ENCODE assay signal across 12 cellular contexts in the genomic region with DNA sequence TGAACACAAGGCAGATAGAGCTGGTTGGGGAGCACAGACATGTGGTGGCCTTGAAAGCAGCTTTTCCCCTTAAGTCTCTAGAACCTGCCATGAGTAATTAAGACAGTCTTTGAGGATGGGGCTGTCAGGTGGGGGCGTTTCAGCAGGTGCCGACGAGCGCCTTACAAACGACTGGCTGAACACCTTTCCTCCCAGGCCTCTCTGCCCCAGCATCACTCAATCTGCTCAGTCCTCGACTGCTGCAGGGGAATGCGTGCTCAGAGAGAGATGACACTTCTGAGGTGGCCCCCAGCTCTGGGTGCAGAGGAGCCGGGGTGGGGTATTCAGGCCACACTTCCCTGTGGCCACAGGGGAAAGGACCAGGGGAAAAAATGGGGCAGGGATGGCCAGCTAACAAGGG. TPM values are rescaled to one million over a fixed set of nuclear protein-coding genes. Genes with fewer than 3 reads are reported as not detected.
DNase-seq lines count a peak whose midpoint lies in the region; ATAC-seq and TF ChIP-seq lines count a peak whose summit lies in the region.
"Had no signal": no experiment of that assay in that cellular context is flagged by ENCODE, and none has a peak within 500 bp of the region (broad histone marks: within the 10 kb centered on the region; RNA-seq: fewer than 3 reads in every experiment).

No MANE protein-coding gene starts in this region.

- peak overlapping the region; percentile 82 for H3K27ac ChIP-seq in epithelial cell of prostate
- peak overlapping the region; percentile 79 for H3K27ac ChIP-seq in osteoblast (ENCODE audit: low read depth, low read length)
- H3K27ac ChIP-seq in uterus, result peak overlapping the region; percentile 97 to 99

- H3K36me3 ChIP-seq in osteoblast (ENCODE audit: insufficient read depth, low read length) (peaks cover 66% of the 10 kb centered on the region), uterus (no peaks in the 10 kb centered on the region)

- peaks cover 48% of the 10 kb centered on the region for H4K20me1 ChIP-seq in osteoblast (ENCODE audit: insufficient read depth, low read length)

- H3K4me3 ChIP-seq in osteoblast (ENCODE audit: insufficient read depth, low read length) (peak overlapping the region; percentile 37), uterus (peak overlapping the region; percentile 56 to 70)

- peaks cover 31% of the 10 kb centered on the region for H3K4me1 ChIP-seq in osteoblast (ENCODE audit: insufficient read depth, low read length)
- no peaks in the 10 kb centered on the region for H3K4me1 ChIP-seq in uterus

- peaks cover 12% of the 10 kb centered on the region for H3K36me3 Mint-ChIP-seq in activated naive CD4-positive, alpha-beta T cell treated with anti-CD3 and anti-CD28 coated beads, Interleukin-2, amount 50 U/mL, for 24 hours
- peaks cover 0 to 14% of the 10 kb centered on the region in 2 donors for H3K36me3 Mint-ChIP-seq in activated naive CD4-positive, alpha-beta T cell treated with anti-CD3 and anti-CD28 coated beads, Interleukin-2, amount 50 U/mL, for 72 hours
- peaks cover 48% of the 10 kb centered on the region for H3K36me3 Mint-ChIP-seq in T-helper 2 cell treated with Interferon-gamma antibody and Interleukin-4, amounts not matched to agents 5 μg/mL and 100 μg/mL, for 36 hours (ENCODE audit: low read depth)
- peaks cover 41% of the 10 kb centered on the region for H3K36me3 Mint-ChIP-seq in activated CD8-positive, alpha-beta memory T cell treated with anti-CD3 and anti-CD28 coated beads, Interleukin-2, amount 10 ng/mL, durations not matched to agents 7 days and 5 days
- H3K36me3 Mint-ChIP-seq: activated naive CD8-positive, alpha-beta T cell had no signal

- intact Hi-C loops in uterus (cut with DNase I; ENCODE audit: low total_unique reads), result no loop called here

- no peak overlapping the region for H2AFZ ChIP-seq in osteoblast (ENCODE audit: low read length)

- peak overlapping the region; percentile 70 for H3K4me2 ChIP-seq in osteoblast (ENCODE audit: insufficient read depth, low read length)

- TF ChIP-seq CTCF in osteoblast (IDR thresholded peaks at IDR 0.05; ENCODE audit: extremely low read depth, low read depth, low read length) (no peak), uterus (IDR thresholded peaks at IDR 0.05) (no peak)

- ATAC-seq in activated naive CD4-positive, alpha-beta T cell treated with anti-CD3 and anti-CD28 coated beads, Interleukin-2, amount 50 U/mL, for 72 hours, result no peak
- no peak for ATAC-seq in GM21528 (IDR thresholded peaks at IDR 0.05; ENCODE audit: low FRiP score, unreplicated experiment)
- no peak for ATAC-seq in activated CD8-positive, alpha-beta memory T cell treated with anti-CD3 and anti-CD28 coated beads, Interleukin-2, amount 10 ng/mL, durations not matched to agents 7 days and 5 days

- H3K9me3 ChIP-seq in osteoblast (ENCODE audit: low read depth, low read length) (no peaks in the 10 kb centered on the region), uterus (no peaks in the 10 kb centered on the region)

- DNase-seq in activated naive CD4-positive, alpha-beta T cell treated with anti-CD3 and anti-CD28 coated beads, Interleukin-2, amount 50 U/mL, for 72 hours (ENCODE audit: low spot score in 2 of 2), result no peak
- DNase-seq in epithelial cell of prostate (ENCODE audit: low read depth, low spot score), result no peak
- no peak for DNase-seq in osteoblast (ENCODE audit: insufficient read length, low spot score, missing footprints)
- no peak for DNase-seq in uterus
- no peak for DNase-seq in T-helper 2 cell treated with Interferon-gamma antibody and Interleukin-4, amounts not matched to agents 5 μg/mL and 100 μg/mL, for 36 hours (ENCODE audit: low spot score)
- no peak for DNase-seq in activated CD8-positive, alpha-beta memory T cell treated with anti-CD3 and anti-CD28 coated beads, Interleukin-2, amount 10 ng/mL, durations not matched to agents 7 days and 5 days
- DNase-seq: 8988T, MV-4-11, NCI-H526 treated with DMSO at 0.1 percent for 48 hours had no signal

- H3K4me3 Mint-ChIP-seq in activated naive CD4-positive, alpha-beta T cell treated with anti-CD3 and anti-CD28 coated beads, Interleukin-2, amount 50 U/mL, for 24 hours, result no peak overlapping the region
- H3K4me3 Mint-ChIP-seq in T-helper 2 cell treated with Interferon-gamma antibody and Interleukin-4, amounts not matched to agents 5 μg/mL and 100 μg/mL, for 36 hours, result no peak overlapping the region
- H3K4me3 Mint-ChIP-seq in activated CD8-positive, alpha-beta memory T cell treated with anti-CD3 and anti-CD28 coated beads, Interleukin-2, amount 10 ng/mL, durations not matched to agents 7 days and 5 days, result no peak overlapping the region
- H3K4me3 Mint-ChIP-seq: activated naive CD8-positive, alpha-beta T cell had no signal

- H3K79me2 ChIP-seq in osteoblast (ENCODE audit: insufficient read depth, low read length), result peaks cover 73% of the 10 kb centered on the region

- H3K9me3 Mint-ChIP-seq in activated naive CD4-positive, alpha-beta T cell treated with anti-CD3 and anti-CD28 coated beads, Interleukin-2, amount 50 U/mL, for 24 hours, result no peaks in the 10 kb centered on the region
- H3K9me3 Mint-ChIP-seq in activated naive CD4-positive, alpha-beta T cell treated with anti-CD3 and anti-CD28 coated beads, Interleukin-2, amount 50 U/mL, for 72 hours, result no peaks in the 10 kb centered on the region
- H3K9me3 Mint-ChIP-seq in T-helper 2 cell treated with Interferon-gamma antibody and Interleukin-4, amounts not matched to agents 5 μg/mL and 100 μg/mL, for 36 hours, result no peaks in the 10 kb centered on the region
- no peaks in the 10 kb centered on the region for H3K9me3 Mint-ChIP-seq in activated CD8-positive, alpha-beta memory T cell treated with anti-CD3 and anti-CD28 coated beads, Interleukin-2, amount 10 ng/mL, durations not matched to agents 7 days and 5 days (ENCODE audit: low read depth)

- CTCF ChIA-PET in activated CD8-positive, alpha-beta memory T cell treated with anti-CD3 and anti-CD28 coated beads, Interleukin-2, amount 10 ng/mL, durations not matched to agents 7 days and 5 days (lab: Charles Lee), result interaction anchor here (0.6 kb wide), 1 partner anchor 29 kb away, joined by 3 read pairs; no protein-coding TSS in a partner anchor

- no peak for TF ChIP-seq POLR2A in uterus (IDR thresholded peaks at IDR 0.05)

- H3K4me1 Mint-ChIP-seq in activated naive CD4-positive, alpha-beta T cell treated with anti-CD3 and anti-CD28 coated beads, Interleukin-2, amount 50 U/mL, for 24 hours, result peaks cover 12% of the 10 kb centered on the region
- H3K4me1 Mint-ChIP-seq in T-helper 2 cell treated with Interferon-gamma antibody and Interleukin-4, amounts not matched to agents 5 μg/mL and 100 μg/mL, for 36 hours (ENCODE audit: low read depth), result peaks cover 2% of the 10 kb centered on the region
- H3K4me1 Mint-ChIP-seq in activated CD8-positive, alpha-beta memory T cell treated with anti-CD3 and anti-CD28 coated beads, Interleukin-2, amount 10 ng/mL, durations not matched to agents 7 days and 5 days, result peaks cover 5% of the 10 kb centered on the region

- no peaks in the 10 kb centered on the region for H3K27me3 ChIP-seq in osteoblast (ENCODE audit: insufficient read depth, low read length)
- H3K27me3 ChIP-seq in uterus, result no peaks in the 10 kb centered on the region

- no peaks in the 10 kb centered on the region for H3K27me3 Mint-ChIP-seq in activated naive CD4-positive, alpha-beta T cell treated with anti-CD3 and anti-CD28 coated beads, Interleukin-2, amount 50 U/mL, for 24 hours
- H3K27me3 Mint-ChIP-seq in T-helper 2 cell treated with Interferon-gamma antibody and Interleukin-4, amounts not matched to agents 5 μg/mL and 100 μg/mL, for 36 hours (ENCODE audit: low read depth), result no peaks in the 10 kb centered on the region
- H3K27me3 Mint-ChIP-seq in activated CD8-positive, alpha-beta memory T cell treated with anti-CD3 and anti-CD28 coated beads, Interleukin-2, amount 10 ng/mL, durations not matched to agents 7 days and 5 days, result no peaks in the 10 kb centered on the region
- H3K27me3 Mint-ChIP-seq: activated naive CD8-positive, alpha-beta T cell had no signal

- H3K27ac Mint-ChIP-seq in activated naive CD4-positive, alpha-beta T cell treated with anti-CD3 and anti-CD28 coated beads, Interleukin-2, amount 50 U/mL, for 24 hours, result peak overlapping the region; percentile 8
- peak overlapping the region in 1 of 2 donors; percentile 36 for H3K27ac Mint-ChIP-seq in activated naive CD4-positive, alpha-beta T cell treated with anti-CD3 and anti-CD28 coated beads, Interleukin-2, amount 50 U/mL, for 72 hours
- no peak overlapping the region for H3K27ac Mint-ChIP-seq in T-helper 2 cell treated with Interferon-gamma antibody and Interleukin-4, amounts not matched to agents 5 μg/mL and 100 μg/mL, for 36 hours
- H3K27ac Mint-ChIP-seq in activated CD8-positive, alpha-beta memory T cell treated with anti-CD3 and anti-CD28 coated beads, Interleukin-2, amount 10 ng/mL, durations not matched to agents 7 days and 5 days, result no peak overlapping the region

RNA-seq across cellular contexts. Expression of a gene that starts 8.1 kb away (rescaled TPM):
- total RNA-seq in activated naive CD4-positive, alpha-beta T cell treated with anti-CD3 and anti-CD28 coated beads, Interleukin-2, amount 50 U/mL, for 72 hours, result 10 to 100 TPM; 45.7 to 77.2 TPM
- total RNA-seq in osteoblast, result 17.1 and 17.7 TPM in 2 replicates
- total RNA-seq in uterus, result 10 to 100 TPM; 11.0 to 48.9 (median 25.6) TPM
- total RNA-seq in activated CD8-positive, alpha-beta memory T cell treated with anti-CD3 and anti-CD28 coated beads, Interleukin-2, amount 10 ng/mL, durations not matched to agents 7 days and 5 days, result 10 to 100 TPM; 33.4 to 43.0 TPM

RNA-seq across cellular contexts. Expression of a gene that starts 23.2 kb away (rescaled TPM):
- 10 to 100 TPM; 53.8 to 73.5 TPM for total RNA-seq in activated naive CD4-positive, alpha-beta T cell treated with anti-CD3 and anti-CD28 coated beads, Interleukin-2, amount 50 U/mL, for 72 hours
- total RNA-seq in osteoblast (38.0 and 44.9 TPM in 2 replicates), uterus (10 to 100 TPM; 45.6 to 91.7 (median 78.0) TPM)
- 10 to 100 TPM; 65.3 to 69.7 TPM for total RNA-seq in activated CD8-positive, alpha-beta memory T cell treated with anti-CD3 and anti-CD28 coated beads, Interleukin-2, amount 10 ng/mL, durations not matched to agents 7 days and 5 days

RNA-seq across cellular contexts. Expression of a gene that starts 31.1 kb away (rescaled TPM):
- total RNA-seq in activated naive CD4-positive, alpha-beta T cell treated with anti-CD3 and anti-CD28 coated beads, Interleukin-2, amount 50 U/mL, for 72 hours, result 10 to 100 TPM; 12.6 to 13.1 TPM
- total RNA-seq in osteoblast, result 1.2 and 1.4 TPM in 2 replicates
- total RNA-seq in uterus, result 1 to 10 TPM in 2 of 4 donors, under 1 TPM in 1, not detected in 1; under 0.01 to 3.4 (median 1.3) TPM
- 10 to 100 TPM; 20.9 to 24.0 TPM for total RNA-seq in activated CD8-positive, alpha-beta memory T cell treated with anti-CD3 and anti-CD28 coated beads, Interleukin-2, amount 10 ng/mL, durations not matched to agents 7 days and 5 days

RNA-seq across cellular contexts. Expression of a gene that starts 58.6 kb away (rescaled TPM):
- total RNA-seq in activated naive CD4-positive, alpha-beta T cell treated with anti-CD3 and anti-CD28 coated beads, Interleukin-2, amount 50 U/mL, for 72 hours, result 100 to 1,000 TPM in 1 of 2 donors, 10 to 100 TPM in 1; 38.3 to 110 TPM
- total RNA-seq in osteoblast (26.2 and 30.8 TPM in 2 replicates), uterus (10 to 100 TPM in 3 of 4 donors, under 1 TPM in 1; 0.59 to 98.1 (median 15.2) TPM)
- total RNA-seq in activated CD8-positive, alpha-beta memory T cell treated with anti-CD3 and anti-CD28 coated beads, Interleukin-2, amount 10 ng/mL, durations not matched to agents 7 days and 5 days, result 10 to 100 TPM; 44.9 to 59.0 TPM
